In genomic region chr20:17860306-17861197, GRCh38 we compare ENCODE assay signal across 1 cellular context.
TF ChIP-seq lines count a peak whose summit lies in the region.

No MANE protein-coding gene starts in this region.

TF ChIP-seq in HepG2, 621 proteins besides CTCF, POLR2A, EP300 and RAD21 (continued from another document and continues in another):
- TF ChIP-seq ZBTB40 (IDR thresholded peaks at IDR 0.05) = no peak
- no peak for TF ChIP-seq ZBTB40 (CRISPR knock-in tag; IDR thresholded peaks at IDR 0.05)
- TF ChIP-seq ZNF333 (CRISPR knock-in tag; IDR thresholded peaks at IDR 0.05; ENCODE audit: borderline replicate concordance) = 0 out of 2 replicates have a peak, but pooled peaks have one; percentile 31
- no peak for TF ChIP-seq ASH2L (IDR thresholded peaks at IDR 0.05; ENCODE audit: insufficient read length, low read depth, low read length)
- no peak for TF ChIP-seq HOMEZ (CRISPR knock-in tag; IDR thresholded peaks at IDR 0.05; ENCODE audit: low read depth)
- TF ChIP-seq ZNF512B (CRISPR knock-in tag; IDR thresholded peaks at IDR 0.05; ENCODE audit: borderline replicate concordance) = no peak
- no peak for TF ChIP-seq MLX (CRISPR knock-in tag; IDR thresholded peaks at IDR 0.05)
- TF ChIP-seq REXO4 (CRISPR knock-in tag; IDR thresholded peaks at IDR 0.05; ENCODE audit: borderline replicate concordance) = no peak
- no peak for TF ChIP-seq PITX1 (CRISPR knock-in tag; IDR thresholded peaks at IDR 0.05)
- peak; percentile 9; the same call in 1 of the 2 replicates for TF ChIP-seq THRA (CRISPR knock-in tag; IDR thresholded peaks at IDR 0.05; ENCODE audit: borderline replicate concordance)
- no peak for TF ChIP-seq ZNF710 (CRISPR knock-in tag; IDR thresholded peaks at IDR 0.05; ENCODE audit: borderline replicate concordance)
- TF ChIP-seq ATRX (CRISPR knock-in tag; IDR thresholded peaks at IDR 0.05; ENCODE audit: borderline replicate concordance) = no peak
- peak; percentile 38; the same call in 1 of the 2 replicates for TF ChIP-seq ETV5 (CRISPR knock-in tag; IDR thresholded peaks at IDR 0.05; ENCODE audit: borderline replicate concordance)
- TF ChIP-seq TBL1XR1 (IDR thresholded peaks at IDR 0.05; ENCODE audit: borderline replicate concordance, low read length, partially characterized antibody) = no peak
- no peak for TF ChIP-seq PRDM15 (CRISPR knock-in tag; IDR thresholded peaks at IDR 0.05)
- no peak for TF ChIP-seq IKZF5 (CRISPR knock-in tag; IDR thresholded peaks at IDR 0.05)
- TF ChIP-seq SNAPC2 (CRISPR knock-in tag; IDR thresholded peaks at IDR 0.05) = 0 out of 2 replicates have a peak, but pooled peaks have one; percentile 25
- TF ChIP-seq ZNF609 (CRISPR knock-in tag; IDR thresholded peaks at IDR 0.05; ENCODE audit: borderline replicate concordance) = 0 out of 2 replicates have a peak, but pooled peaks have one; percentile 27
